28 cellular contexts compared by ENCODE assay signal in the genomic region with DNA sequence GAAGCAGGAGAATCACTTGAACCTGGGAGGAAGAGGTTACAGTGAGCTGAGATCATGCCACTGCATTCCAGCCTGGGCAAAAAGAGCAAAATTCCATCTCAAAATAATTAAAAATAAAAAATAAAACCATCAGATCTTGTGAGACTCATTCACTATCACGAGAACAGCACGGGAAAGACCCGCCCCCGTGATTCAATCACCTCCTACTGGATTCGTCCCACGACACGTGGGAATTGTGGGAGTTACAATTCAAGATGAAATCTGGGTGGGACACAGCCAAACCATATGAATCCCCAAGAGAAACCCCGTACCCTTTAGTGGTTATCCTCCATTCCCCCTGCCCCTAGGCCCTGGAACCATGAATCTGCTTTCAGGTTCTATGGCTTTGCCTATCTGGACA. TPM values are rescaled to one million over a fixed set of nuclear protein-coding genes. Genes with fewer than 3 reads are reported as not detected.
"Had no signal": no experiment of that assay in that cellular context is flagged by ENCODE, and none has a peak within 500 bp of the region (broad histone marks: within the 10 kb centered on the region; RNA-seq: fewer than 3 reads in every experiment).

No MANE protein-coding gene starts in this region.

- H3K27ac ChIP-seq: colonic mucosa, coronary artery, dorsolateral prefrontal cortex, epithelial cell of prostate, esophagus muscularis mucosa, esophagus squamous epithelium, foreskin keratinocyte, gastrocnemius medialis, gastroesophageal sphincter, heart left ventricle, heart right ventricle, hepatocyte had no signal

- FAIRE-seq: endometrium, endothelial cell of umbilical vein, frontal cortex had no signal

- H3K9me3 ChIP-seq: colonic mucosa, esophagus muscularis mucosa, esophagus squamous epithelium, gastrocnemius medialis, gastroesophageal sphincter, heart left ventricle, heart right ventricle had no signal

- H3K79me2 ChIP-seq: hepatocyte had no signal

- H3K4me3 ChIP-seq: colonic mucosa, coronary artery, dorsolateral prefrontal cortex, esophagus muscularis mucosa, esophagus squamous epithelium, gastrocnemius medialis, gastroesophageal sphincter, heart left ventricle, heart right ventricle, hepatocyte had no signal

- H3K4me1 ChIP-seq: colonic mucosa, esophagus muscularis mucosa, esophagus squamous epithelium, foreskin keratinocyte, gastrocnemius medialis, gastroesophageal sphincter, heart left ventricle, heart right ventricle had no signal

- DNase-seq: colonic mucosa; cortex of kidney; dermis blood vessel endothelial cell; dorsolateral prefrontal cortex; effector CD4-positive, alpha-beta T cell; effector CD8-positive, alpha-beta T cell; effector memory CD4-positive, alpha-beta T cell; effector memory CD8-positive, alpha-beta T cell; endodermal cell; erythroblast; esophagus squamous epithelium; foreskin fibroblast; foreskin keratinocyte; foreskin melanocyte; gastrocnemius medialis; glutamatergic neuron; heart left ventricle; heart right ventricle had no signal

- H3K4me1 Mint-ChIP-seq: endodermal cell had no signal

- ATAC-seq: effector memory CD8-positive, alpha-beta T cell; esophagus mucosa; foreskin keratinocyte; gastrocnemius medialis; gastroesophageal sphincter; heart left ventricle; heart right ventricle had no signal

- H3K27me3 ChIP-seq: colonic mucosa, hepatocyte had no signal

- H3K9me3 Mint-ChIP-seq: dendritic cell treated with granulocyte-macrophage colony-stimulating factor and Interleukin-4, amounts not matched to agents 40 ng/mL and 50 ng/mL, for 4 days; effector memory CD8-positive, alpha-beta T cell; endodermal cell had no signal

- H3K27ac Mint-ChIP-seq: dendritic cell treated with granulocyte-macrophage colony-stimulating factor and Interleukin-4, amounts not matched to agents 40 ng/mL and 50 ng/mL, for 4 days; effector memory CD8-positive, alpha-beta T cell; endodermal cell had no signal

- H2AFZ ChIP-seq: hepatocyte had no signal

- H3K4me2 ChIP-seq: hepatocyte had no signal

- H3K36me3 ChIP-seq: colonic mucosa, esophagus muscularis mucosa, esophagus squamous epithelium, gastrocnemius medialis, gastroesophageal sphincter, heart left ventricle, heart right ventricle had no signal

- H3K4me3 Mint-ChIP-seq: dendritic cell treated with granulocyte-macrophage colony-stimulating factor and Interleukin-4, amounts not matched to agents 40 ng/mL and 50 ng/mL, for 4 days; effector memory CD8-positive, alpha-beta T cell; endodermal cell had no signal

RNA-seq across cellular contexts. Expression of gene MGAT5B, which starts 15.4 kb away (rescaled TPM):
- total RNA-seq: gastrocnemius medialis had no signal
